In the genomic region with DNA sequence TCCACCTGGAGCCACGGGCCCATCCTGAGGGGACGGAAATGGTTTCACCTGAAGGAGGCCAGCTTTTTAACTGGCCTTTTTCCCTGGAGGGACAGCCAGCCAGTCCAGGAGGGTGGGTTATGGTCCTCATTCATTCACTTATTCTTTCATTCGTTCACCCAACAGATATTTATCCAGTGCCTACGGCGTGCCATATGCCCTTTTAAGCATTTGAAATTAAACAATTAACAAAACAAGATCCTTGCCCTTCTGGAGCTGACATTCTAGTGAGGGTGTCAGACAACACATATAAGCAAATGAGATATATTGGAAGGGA, we compare ENCODE assay signal across 8 cellular contexts. TPM values are rescaled to one million over a fixed set of nuclear protein-coding genes. Genes with fewer than 3 reads are reported as not detected.
DNase-seq lines count a peak whose midpoint lies in the region; ATAC-seq and TF ChIP-seq lines count a peak whose summit lies in the region.

No MANE protein-coding gene starts in this region.

- no peaks in the 10 kb centered on the region for H3K27me3 Mint-ChIP-seq in MCF 10A (ENCODE audit: insufficient read depth, unreplicated experiment)
- H3K27me3 Mint-ChIP-seq in naive thymus-derived CD8-positive, alpha-beta T cell, result no peaks in the 10 kb centered on the region

- intact Hi-C loops in left ventricle myocardium inferior (cut with micrococcal nuclease), result no loop called here
- intact Hi-C loops in Right ventricle myocardium superior (cut with DNase I), result no loop called here
- intact Hi-C loops in MCF 10A (cut with micrococcal nuclease), result no loop called here
- intact Hi-C loops in upper lobe of right lung (cut with DNase I), result no loop called here

- no peaks in the 10 kb centered on the region for H3K9me3 ChIP-seq in left ventricle myocardium inferior (replicated peaks)
- H3K9me3 ChIP-seq in upper lobe of right lung, result no peaks in the 10 kb centered on the region
- H3K9me3 ChIP-seq in SJCRH30 (replicated peaks), result no peaks in the 10 kb centered on the region

- H3K4me3 Mint-ChIP-seq in MCF 10A (ENCODE audit: unreplicated experiment), result peak overlapping the region; percentile 72
- peak overlapping the region; percentile 1 to 74 (median 54) for H3K4me3 Mint-ChIP-seq in naive thymus-derived CD8-positive, alpha-beta T cell

- H3K36me3 ChIP-seq in left ventricle myocardium inferior, result no peaks in the 10 kb centered on the region
- no peaks in the 10 kb centered on the region for H3K36me3 ChIP-seq in upper lobe of right lung
- no peaks in the 10 kb centered on the region for H3K36me3 ChIP-seq in SJCRH30

- H3K36me3 Mint-ChIP-seq in MCF 10A (ENCODE audit: insufficient read depth, unreplicated experiment), result no peaks in the 10 kb centered on the region
- H3K36me3 Mint-ChIP-seq in naive thymus-derived CD8-positive, alpha-beta T cell, result no peaks in the 10 kb centered on the region

- ATAC-seq in Right ventricle myocardium superior (ENCODE audit: poor library complexity) (no peak), upper lobe of right lung (no peak)
- no peak for ATAC-seq in naive thymus-derived CD8-positive, alpha-beta T cell

- POLR2A ChIA-PET in MCF 10A (lab: Yijun Ruan, JAX), result interaction anchor here (0.7 to 2.8 kb wide), 13 partner anchors 9 to 1006 kb away, joined by 3 to 26 read pairs (median 4); partner anchors contain the start of genes ARL6IP4, CCDC92, MPHOSPH9 and MTRFR
- POLR2A ChIA-PET in naive thymus-derived CD8-positive, alpha-beta T cell (lab: Charles Lee), result interaction anchor here (0.6 to 3.1 kb wide), 16 partner anchors 7 to 267 kb away, joined by 3 to 20 read pairs (median 4); partner anchors contain the start of genes ARL6IP4, CCDC62, HIP1R and MPHOSPH9

- H3K27ac Mint-ChIP-seq in MCF 10A (ENCODE audit: low read depth, unreplicated experiment), result no peak overlapping the region
- peak overlapping the region in 9 of 10 donors; percentile 3 to 91 (median 73) for H3K27ac Mint-ChIP-seq in naive thymus-derived CD8-positive, alpha-beta T cell

- CTCF ChIA-PET in MCF 10A (lab: Yijun Ruan, JAX), result interaction anchor here (0.6 to 3.9 kb wide), 6 partner anchors 13 to 1067 kb away, joined by 3 to 15 read pairs (median 4); no protein-coding TSS in a partner anchor

- H3K27me3 ChIP-seq in left ventricle myocardium inferior (ENCODE audit: low read depth) (no peaks in the 10 kb centered on the region), upper lobe of right lung (no peaks in the 10 kb centered on the region), SJCRH30 (no peaks in the 10 kb centered on the region)

- BruUV-seq in MCF 10A (replicated peaks; lab: Mats Ljungman, UMichigan), result no TSS peak

- TF ChIP-seq CTCF in left ventricle myocardium inferior (IDR thresholded peaks at IDR 0.05; ENCODE audit: borderline replicate concordance) (no peak), MCF 10A (IDR thresholded peaks at IDR 0.05; ENCODE audit: unreplicated experiment) (no peak), upper lobe of right lung (IDR thresholded peaks at IDR 0.05) (no peak)

- DNase-seq in left ventricle myocardium inferior (no peak), Right ventricle myocardium superior (no peak), MCF 10A (ENCODE audit: unreplicated experiment) (no peak), upper lobe of right lung (no peak), RKO (ENCODE audit: low spot score) (no peak), SJCRH30 (no peak)
- DNase-seq in naive thymus-derived CD8-positive, alpha-beta T cell, result no peak
- DNase-seq in activated CD4-positive, alpha-beta T cell treated with anti-CD3 and anti-CD28 coated beads for 1 hour, result no peak

- H3K9me3 Mint-ChIP-seq in MCF 10A (ENCODE audit: unreplicated experiment), result no peaks in the 10 kb centered on the region
- H3K9me3 Mint-ChIP-seq in naive thymus-derived CD8-positive, alpha-beta T cell, result no peaks in the 10 kb centered on the region

- H3K4me1 Mint-ChIP-seq in MCF 10A (ENCODE audit: insufficient read depth, unreplicated experiment), result no peaks in the 10 kb centered on the region
- H3K4me1 Mint-ChIP-seq in naive thymus-derived CD8-positive, alpha-beta T cell, result peaks cover 6 to 14% (median 8%) of the 10 kb centered on the region in 4 donors

- H3K4me1 ChIP-seq in left ventricle myocardium inferior (peaks cover 46% of the 10 kb centered on the region), upper lobe of right lung (peaks cover 21% of the 10 kb centered on the region), SJCRH30 (peaks cover 25% of the 10 kb centered on the region)

- H3K4me3 ChIP-seq in left ventricle myocardium inferior (peak overlapping the region; percentile 76), upper lobe of right lung (peak overlapping the region; percentile 59), SJCRH30 (no peak overlapping the region)

- peak overlapping the region; percentile 62 for H3K27ac ChIP-seq in left ventricle myocardium inferior (replicated peaks)
- H3K27ac ChIP-seq in upper lobe of right lung, result no peak overlapping the region
- no peak overlapping the region for H3K27ac ChIP-seq in SJCRH30

RNA-seq across cellular contexts. Expression of gene ABCB9, which starts 0.4 kb away (rescaled TPM):
- 1.6 TPM for total RNA-seq in left ventricle myocardium inferior
- total RNA-seq in Right ventricle myocardium superior, result 3.9 TPM
- 1.6 and 3.2 TPM in 2 replicates for total RNA-seq in MCF 10A (2022)
- 1 to 10 TPM; 6.2 to 7.0 TPM for total RNA-seq in naive thymus-derived CD8-positive, alpha-beta T cell
- polyA plus RNA-seq in naive thymus-derived CD8-positive, alpha-beta T cell, result 1 to 10 TPM in 1 of 3 donors, under 1 TPM in 2; 0.45 to 1.4 (median 0.80) TPM
- 5.2 TPM for total RNA-seq in upper lobe of right lung
- 5.9 and 7.1 TPM in 2 replicates for total RNA-seq in SJCRH30 (2014; rRNA removed; shearing (Covaris generic))

RNA-seq across cellular contexts. Expression of gene OGFOD2, which starts 8.3 kb away (rescaled TPM):
- total RNA-seq in left ventricle myocardium inferior (14.9 TPM), Right ventricle myocardium superior (14.2 TPM), MCF 10A (2022) (17.5 and 22.5 TPM in 2 replicates), upper lobe of right lung (13.7 TPM)
- 10 to 100 TPM; 35.1 TPM for total RNA-seq in naive thymus-derived CD8-positive, alpha-beta T cell
- 10 to 100 TPM in 2 of 3 donors, 1 to 10 TPM in 1; 7.7 to 15.9 (median 15.4) TPM for polyA plus RNA-seq in naive thymus-derived CD8-positive, alpha-beta T cell
- total RNA-seq in SJCRH30 (2014; rRNA removed; shearing (Covaris generic)), result 5.9 and 6.7 TPM in 2 replicates

RNA-seq across cellular contexts. Expression of gene ARL6IP4, which starts 13.8 kb away (rescaled TPM):
- total RNA-seq in left ventricle myocardium inferior (156 TPM), Right ventricle myocardium superior (162 TPM), MCF 10A (2022) (198 and 238 TPM in 2 replicates), upper lobe of right lung (124 TPM)
- 100 to 1,000 TPM; 183 TPM for total RNA-seq in naive thymus-derived CD8-positive, alpha-beta T cell
- polyA plus RNA-seq in naive thymus-derived CD8-positive, alpha-beta T cell, result 100 to 1,000 TPM; 209 to 256 (median 222) TPM
- 135 and 144 TPM in 2 replicates for total RNA-seq in SJCRH30 (2014; rRNA removed; shearing (Covaris generic))
